Comparison of ENCODE assay signal across 23 cellular contexts in genomic region chr11:10371926-10372641, GRCh38.
"Had no signal": no experiment of that assay in that cellular context is flagged by ENCODE, and none has a peak within 500 bp of the region (broad histone marks: within the 10 kb centered on the region; RNA-seq: fewer than 3 reads in every experiment).

No MANE protein-coding gene starts in this region.

- FAIRE-seq: frontal cortex, islet of Langerhans, TTC549 had no signal

- H3K27ac ChIP-seq: thoracic aorta, vagina, WERI-Rb-1 had no signal

- H3K27me3 ChIP-seq: sigmoid colon, vagina had no signal

- H3K4me3 ChIP-seq: sigmoid colon, thoracic aorta, vagina had no signal

- H3K9me3 ChIP-seq: sigmoid colon, thoracic aorta, vagina had no signal

- ATAC-seq: activated CD8-positive, alpha-beta memory T cell treated with anti-CD3 and anti-CD28 coated beads, Interleukin-2, amount 10 ng/mL, durations not matched to agents 7 days and 5 days; activated CD8-positive, alpha-beta T cell treated with anti-CD3 and anti-CD28 coated beads for 36 hours; stimulated activated naive B cell treated with anti-CD40 and anti-IgM and Interleukin-4, amounts not matched to agents 10 μg/mL and 1 μg/mL and 100 μg/mL, for 72 hours had no signal

- H3K36me3 ChIP-seq: sigmoid colon, thoracic aorta, vagina, WERI-Rb-1 had no signal

- DNase-seq: activated CD4-positive, alpha-beta T cell treated with anti-CD3 and anti-CD28 coated beads, Interleukin-2, amount 10 ng/mL, durations not matched to agents 7 days and 5 days; activated CD4-positive, CD25-positive, alpha-beta regulatory T cell treated with anti-CD3 and anti-CD28 coated beads, Interleukin-2, amount 50 U/mL, for 72 hours; activated CD8-positive, alpha-beta memory T cell treated with anti-CD3 and anti-CD28 coated beads, Interleukin-2, amount 10 ng/mL, durations not matched to agents 7 days and 5 days; activated CD8-positive, alpha-beta T cell treated with anti-CD3 and anti-CD28 coated beads for 36 hours; activated gamma-delta T cell treated with Interleukin-2 at 50 U/mL for 16 hours; aorta; caudate nucleus; effector memory CD4-positive, alpha-beta T cell; head of caudate nucleus; naive B cell; occipital lobe; posterior cingulate gyrus; sigmoid colon; stimulated activated CD4-positive, alpha-beta T cell treated with anti-CD3 and anti-CD28 coated beads, Interleukin-2, amount 100 ng/mL, for 48 hours; stimulated activated CD8-positive, alpha-beta memory T cell treated with anti-CD3 and anti-CD28 coated beads, Interleukin-4, amount 100 ng/mL, for 48 hours; stimulated activated naive B cell treated with anti-CD40 and anti-IgM and Interleukin-4, amounts not matched to agents 10 μg/mL and 1 μg/mL and 100 μg/mL, for 72 hours; T-helper 1 cell; WERI-Rb-1 had no signal
